33 cellular contexts compared by ENCODE assay signal in the genomic region with DNA sequence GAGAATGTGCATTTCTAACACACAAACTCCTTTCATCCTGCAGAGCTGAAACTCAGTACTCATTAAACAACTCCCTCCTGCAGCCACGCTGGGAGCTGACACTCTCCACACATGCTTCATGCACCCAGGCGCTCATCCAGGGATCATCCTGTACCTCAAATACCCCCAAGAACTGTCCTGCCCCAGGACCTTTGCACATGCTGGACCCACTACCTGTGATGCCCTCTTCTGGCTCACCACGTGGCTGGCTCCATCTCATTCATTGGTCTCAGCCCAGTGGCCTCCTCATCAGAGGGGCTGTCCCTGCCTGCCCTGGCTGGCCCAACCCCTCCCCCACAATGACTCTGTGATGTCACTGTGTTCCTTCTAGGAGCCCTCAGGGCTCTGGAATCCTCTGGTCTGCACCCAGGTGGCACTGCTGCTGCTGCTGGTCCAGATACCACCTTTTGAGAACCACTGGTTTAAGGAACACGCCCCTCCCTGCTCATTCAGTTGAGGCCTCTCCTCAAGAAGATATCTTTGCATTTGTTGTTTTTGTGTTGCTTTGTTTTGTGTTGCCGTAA.
"Had no signal": no experiment of that assay in that cellular context is flagged by ENCODE, and none has a peak within 500 bp of the region (broad histone marks: within the 10 kb centered on the region; RNA-seq: fewer than 3 reads in every experiment).

No MANE protein-coding gene starts in this region.

- H3K9me3 ChIP-seq: ascending aorta, MG63, Peyer's patch, SJSA1, SK-N-SH had no signal

- H3K9ac ChIP-seq: SK-N-SH had no signal

- H3K9me3 Mint-ChIP-seq: activated CD4-positive, alpha-beta T cell treated with anti-CD3 and anti-CD28 coated beads, Interleukin-2, amount 10 ng/mL, durations not matched to agents 7 days and 5 days; activated naive CD4-positive, alpha-beta T cell treated with anti-CD3 and anti-CD28 coated beads for 36 hours; activated naive CD4-positive, alpha-beta T cell treated with anti-CD3 and anti-CD28 coated beads, Interleukin-2, amount 50 U/mL, for 72 hours; activated T-cell treated with anti-CD3 and anti-CD28 coated beads, Interleukin-2, amount 50 U/mL, for 4 hours; activated T-helper 1 cell treated with anti-CD3 and anti-CD28 coated beads, Interleukin-12 subunit alpha, Interleukin-12 subunit beta, Interleukin-2, Interleukin-4 antibody, amounts not matched to agents 30 ng/mL and 10 ng/mL and 1 ng/mL, durations not matched to agents 14 hours and 24 hours and 36 hours; central memory CD8-positive, alpha-beta T cell; T-helper 1 cell treated with Interleukin-12 subunit alpha and Interleukin-12 subunit beta and Interleukin-4 antibody, amounts not matched to agents 30 μg/mL and 1 μg/mL, for 36 hours; T-helper 2 cell treated with Interferon-gamma antibody and Interleukin-4, amounts not matched to agents 5 μg/mL and 100 μg/mL, for 36 hours had no signal

- H3K4me1 Mint-ChIP-seq: activated CD4-positive, alpha-beta T cell treated with anti-CD3 and anti-CD28 coated beads for 36 hours; activated CD4-positive, alpha-beta T cell treated with anti-CD3 and anti-CD28 coated beads, Interleukin-2, amount 10 ng/mL, durations not matched to agents 7 days and 5 days; central memory CD8-positive, alpha-beta T cell had no signal

- H3K4me3 Mint-ChIP-seq: activated CD4-positive, alpha-beta T cell treated with anti-CD3 and anti-CD28 coated beads for 36 hours; activated CD4-positive, alpha-beta T cell treated with anti-CD3 and anti-CD28 coated beads, Interleukin-2, amount 10 ng/mL, durations not matched to agents 7 days and 5 days; activated CD8-positive, alpha-beta T cell treated with anti-CD3 and anti-CD28 coated beads, Interleukin-2, amount 10 ng/mL, durations not matched to agents 7 days and 5 days; activated naive CD4-positive, alpha-beta T cell treated with anti-CD3 and anti-CD28 coated beads for 36 hours; activated T-cell treated with anti-CD3 and anti-CD28 coated beads, Interleukin-2, amount 50 U/mL, for 4 hours; activated T-helper 1 cell treated with anti-CD3 and anti-CD28 coated beads, Interleukin-12 subunit alpha, Interleukin-12 subunit beta, Interleukin-2, Interleukin-4 antibody, amounts not matched to agents 30 ng/mL and 10 ng/mL and 1 ng/mL, durations not matched to agents 14 hours and 24 hours and 36 hours; central memory CD8-positive, alpha-beta T cell; T-helper 1 cell treated with Interleukin-12 subunit alpha and Interleukin-12 subunit beta and Interleukin-4 antibody, amounts not matched to agents 30 μg/mL and 1 μg/mL, for 36 hours; T-helper 2 cell treated with Interferon-gamma antibody and Interleukin-4, amounts not matched to agents 5 μg/mL and 100 μg/mL, for 36 hours had no signal

- H3K27ac ChIP-seq: ascending aorta, cardiac muscle cell, Peyer's patch, SJSA1 had no signal

- H3K27me3 ChIP-seq: cardiac muscle cell, MG63, Peyer's patch, SJSA1 had no signal

- DNase-seq: activated CD4-positive, alpha-beta T cell treated with anti-CD3 and anti-CD28 coated beads for 36 hours; activated CD4-positive, alpha-beta T cell treated with anti-CD3 and anti-CD28 coated beads, Interleukin-2, amount 10 ng/mL, durations not matched to agents 7 days and 5 days; activated CD4-positive, alpha-beta T cell treated with anti-CD3 and anti-CD28 coated beads, Interleukin-2, amount 50 U/mL, for 48 hours; activated CD8-positive, alpha-beta T cell treated with anti-CD3 and anti-CD28 coated beads, Interleukin-2, amount 10 ng/mL, durations not matched to agents 7 days and 5 days; activated gamma-delta T cell treated with Interleukin-2 at 50 U/mL for 16 hours; activated naive CD4-positive, alpha-beta T cell treated with anti-CD3 and anti-CD28 coated beads for 36 hours; activated T-cell treated with anti-CD3 and anti-CD28 coated beads for 4 hours; activated T-cell treated with anti-CD3 and anti-CD28 coated beads, Interleukin-2, amount 50 U/mL, for 4 hours; amniotic stem cell; MG63; NCI-H1048; NCI-H1105 treated with DMSO at 0.1 percent for 48 hours; NCI-H1436; NCI-H1694; NCI-H2029; NCI-H345; NCI-H524 treated with DMSO at 0.1 percent for 48 hours; NCI-H748 treated with DMSO at 0.1 percent for 48 hours; NK-92 treated with Interleukin-12 subunit alpha and Interleukin-12 subunit beta, amount 100 ng/mL, for 24 hours; PC-3; Peyer's patch; RPMI8226; SHP77 treated with DMSO at 0.1 percent for 48 hours; SK-N-SH had no signal

- ATAC-seq: activated CD4-positive, alpha-beta T cell treated with anti-CD3 and anti-CD28 coated beads for 36 hours; activated CD4-positive, CD25-positive, alpha-beta regulatory T cell treated with anti-CD3 and anti-CD28 coated beads, Interleukin-2, amount 50 U/mL, for 24 hours; activated CD8-positive, alpha-beta T cell treated with anti-CD3 and anti-CD28 coated beads, Interleukin-2, amount 10 ng/mL, durations not matched to agents 7 days and 5 days; activated naive CD4-positive, alpha-beta T cell treated with anti-CD3 and anti-CD28 coated beads, Interleukin-2, amount 50 U/mL, for 72 hours; activated T-cell treated with anti-CD3 and anti-CD28 coated beads, Interleukin-2, amount 50 U/mL, for 4 hours; PC-3 had no signal

- H3K4me3 ChIP-seq: ascending aorta, cardiac muscle cell, MG63, Peyer's patch, SJSA1 had no signal

- H3K9me2 ChIP-seq: SK-N-SH had no signal

- H3K27ac Mint-ChIP-seq: activated CD4-positive, alpha-beta T cell treated with anti-CD3 and anti-CD28 coated beads for 36 hours; activated CD4-positive, alpha-beta T cell treated with anti-CD3 and anti-CD28 coated beads, Interleukin-2, amount 10 ng/mL, durations not matched to agents 7 days and 5 days; activated CD8-positive, alpha-beta T cell treated with anti-CD3 and anti-CD28 coated beads, Interleukin-2, amount 10 ng/mL, durations not matched to agents 7 days and 5 days; activated naive CD4-positive, alpha-beta T cell treated with anti-CD3 and anti-CD28 coated beads for 36 hours; activated naive CD4-positive, alpha-beta T cell treated with anti-CD3 and anti-CD28 coated beads, Interleukin-2, amount 50 U/mL, for 72 hours; activated T-helper 1 cell treated with anti-CD3 and anti-CD28 coated beads, Interleukin-12 subunit alpha, Interleukin-12 subunit beta, Interleukin-2, Interleukin-4 antibody, amounts not matched to agents 30 ng/mL and 10 ng/mL and 1 ng/mL, durations not matched to agents 14 hours and 24 hours and 36 hours; T-helper 1 cell treated with Interleukin-12 subunit alpha and Interleukin-12 subunit beta and Interleukin-4 antibody, amounts not matched to agents 30 μg/mL and 1 μg/mL, for 36 hours; T-helper 2 cell treated with Interferon-gamma antibody and Interleukin-4, amounts not matched to agents 5 μg/mL and 100 μg/mL, for 36 hours had no signal

- H3K36me3 Mint-ChIP-seq: activated naive CD4-positive, alpha-beta T cell treated with anti-CD3 and anti-CD28 coated beads, Interleukin-2, amount 50 U/mL, for 72 hours had no signal

- H3K4me2 ChIP-seq: SK-N-SH had no signal

- H3K36me3 ChIP-seq: ascending aorta, cardiac muscle cell, MG63, Peyer's patch, SJSA1 had no signal
